In the genomic region with DNA sequence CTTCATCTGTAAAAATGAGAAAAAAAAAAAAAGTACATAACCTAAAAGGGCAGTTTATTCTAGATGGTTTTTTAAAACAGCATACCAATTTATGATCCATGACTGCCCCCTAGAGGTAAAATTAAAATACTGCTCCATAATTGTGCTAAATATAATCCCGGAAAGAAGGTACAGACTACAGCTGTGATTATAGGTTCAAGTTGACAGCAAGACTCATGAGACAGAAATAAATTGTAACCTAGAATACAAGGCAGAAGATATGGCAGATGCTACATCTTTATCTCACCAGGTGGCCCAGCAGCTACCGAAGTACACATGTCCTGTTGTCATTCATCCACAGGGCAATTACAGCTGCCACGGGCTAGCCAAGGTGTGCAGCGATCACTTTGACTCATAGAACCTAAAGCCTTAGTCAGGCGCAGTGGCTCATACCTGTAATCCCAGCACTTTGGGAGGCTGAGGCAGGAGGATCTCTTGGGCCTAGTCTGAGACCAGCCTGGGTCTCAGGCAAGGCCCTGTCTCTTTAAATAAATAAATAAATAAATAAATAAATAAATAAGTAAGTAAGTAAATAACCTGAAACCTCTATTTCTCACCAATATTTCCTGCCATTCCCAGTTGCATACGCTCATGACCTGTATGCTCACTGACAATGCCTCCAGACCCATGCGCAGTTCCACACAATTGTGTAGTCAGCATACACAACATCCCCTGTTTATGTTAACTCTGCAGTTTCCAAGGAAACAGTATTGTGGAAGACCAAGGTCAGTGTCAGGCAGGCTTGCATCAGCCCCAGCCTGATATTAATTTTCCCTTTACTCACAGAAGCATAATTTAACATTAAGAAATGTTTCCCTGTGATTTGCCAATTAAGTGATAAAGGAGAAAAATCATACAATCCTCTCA, we compare ENCODE assay signal across 8 cellular contexts. TPM values are rescaled to one million over a fixed set of nuclear protein-coding genes. Genes with fewer than 3 reads are reported as not detected.
A peak's percentile ranks its signal among the peaks of the same experiment; 100 is the strongest.
DNase-seq lines count a peak whose midpoint lies in the region; ATAC-seq and TF ChIP-seq lines count a peak whose summit lies in the region.

No MANE protein-coding gene starts in this region.

- CTCF ChIA-PET in activated naive CD4-positive, alpha-beta T cell treated with anti-CD3 and anti-CD28 coated beads, Interleukin-2, amount 10 ng/mL, durations not matched to agents 7 days and 5 days (lab: Charles Lee), result interaction anchor here (0.6 to 2.2 kb wide), 11 partner anchors 18 to 622 kb away, joined by 3 to 9 read pairs (median 4); a partner anchor contains a TSS

- H3K4me1 Mint-ChIP-seq in naive thymus-derived CD8-positive, alpha-beta T cell, result no peaks in the 10 kb centered on the region
- no peaks in the 10 kb centered on the region for H3K4me1 Mint-ChIP-seq in activated naive CD4-positive, alpha-beta T cell treated with anti-CD3 and anti-CD28 coated beads, Interleukin-2, amount 10 ng/mL, durations not matched to agents 7 days and 5 days

- TF ChIP-seq POLR2A in erythroblast (IDR thresholded peaks at IDR 0.05; ENCODE audit: low read length), result no peak

- H3K27me3 Mint-ChIP-seq in naive thymus-derived CD8-positive, alpha-beta T cell, result peaks cover 19 to 49% (median 32%) of the 10 kb centered on the region in 5 donors
- peaks cover 42% of the 10 kb centered on the region for H3K27me3 Mint-ChIP-seq in activated naive CD4-positive, alpha-beta T cell treated with anti-CD3 and anti-CD28 coated beads, Interleukin-2, amount 10 ng/mL, durations not matched to agents 7 days and 5 days

- peak; percentile 77 to 78 for ATAC-seq in naive thymus-derived CD8-positive, alpha-beta T cell
- ATAC-seq in HG02678 (IDR thresholded peaks at IDR 0.05; ENCODE audit: unreplicated experiment), result no peak

- peak; percentile 78 for DNase-seq in SIG-M5 treated with dmso at 0.1 percent for 504 hours (lab: John Stamatoyannopoulos, UW; ENCODE audit: unreplicated experiment)
- DNase-seq in SIG-M5 (lab: John Stamatoyannopoulos, UW), result no peak
- peak; percentile 100 for DNase-seq in NCI-H1092 treated with DMSO at 0.1 percent for 48 hours (lab: John Stamatoyannopoulos, UW)
- DNase-seq in SHP77 treated with DMSO at 0.1 percent for 48 hours (lab: John Stamatoyannopoulos, UW), result peak; percentile 40
- DNase-seq in erythroblast (lab: John Stamatoyannopoulos, UW), result peak; percentile 59 to 77
- DNase-seq in naive thymus-derived CD8-positive, alpha-beta T cell, result peak in 5 of 10 donors; percentile 7 to 76 (median 75)
- no peak for DNase-seq in activated naive CD4-positive, alpha-beta T cell treated with anti-CD3 and anti-CD28 coated beads, Interleukin-2, amount 10 ng/mL, durations not matched to agents 7 days and 5 days

- POLR2A ChIA-PET in naive thymus-derived CD8-positive, alpha-beta T cell (lab: Charles Lee), result interaction anchor here (0.6 to 1.7 kb wide), 3 partner anchors 48 to 115 kb away, joined by 3 to 7 read pairs (median 3); a partner anchor contains a TSS

- H3K9me3 Mint-ChIP-seq in naive thymus-derived CD8-positive, alpha-beta T cell, result no peaks in the 10 kb centered on the region
- no peaks in the 10 kb centered on the region for H3K9me3 Mint-ChIP-seq in activated naive CD4-positive, alpha-beta T cell treated with anti-CD3 and anti-CD28 coated beads, Interleukin-2, amount 10 ng/mL, durations not matched to agents 7 days and 5 days

- peak overlapping the region in 1 of 10 donors; percentile 51 for H3K27ac Mint-ChIP-seq in naive thymus-derived CD8-positive, alpha-beta T cell
- H3K27ac Mint-ChIP-seq in activated naive CD4-positive, alpha-beta T cell treated with anti-CD3 and anti-CD28 coated beads, Interleukin-2, amount 10 ng/mL, durations not matched to agents 7 days and 5 days, result no peak overlapping the region

- H3K4me3 Mint-ChIP-seq in naive thymus-derived CD8-positive, alpha-beta T cell, result no peak overlapping the region
- no peak overlapping the region for H3K4me3 Mint-ChIP-seq in activated naive CD4-positive, alpha-beta T cell treated with anti-CD3 and anti-CD28 coated beads, Interleukin-2, amount 10 ng/mL, durations not matched to agents 7 days and 5 days

- no peaks in the 10 kb centered on the region for H3K36me3 Mint-ChIP-seq in naive thymus-derived CD8-positive, alpha-beta T cell
- no peaks in the 10 kb centered on the region for H3K36me3 Mint-ChIP-seq in activated naive CD4-positive, alpha-beta T cell treated with anti-CD3 and anti-CD28 coated beads, Interleukin-2, amount 10 ng/mL, durations not matched to agents 7 days and 5 days

RNA-seq across cellular contexts. Expression of a gene that starts 18.3 kb away (rescaled TPM):
- 10 to 100 TPM; 86.9 to 88.3 TPM for total RNA-seq in naive thymus-derived CD8-positive, alpha-beta T cell
- 100 to 1,000 TPM; 101 to 123 (median 102) TPM for polyA plus RNA-seq in naive thymus-derived CD8-positive, alpha-beta T cell

RNA-seq across cellular contexts. Expression of a gene that starts 29.1 kb away (rescaled TPM):
- 10 to 100 TPM; 31.9 to 32.5 TPM for total RNA-seq in naive thymus-derived CD8-positive, alpha-beta T cell
- 1 to 10 TPM; 2.1 to 4.6 (median 3.9) TPM for polyA plus RNA-seq in naive thymus-derived CD8-positive, alpha-beta T cell

RNA-seq across cellular contexts. Expression of a gene that starts 48.4 kb away (rescaled TPM):
- total RNA-seq in naive thymus-derived CD8-positive, alpha-beta T cell, result under 1 TPM; 0.71 to 0.88 TPM
- not detected for polyA plus RNA-seq in naive thymus-derived CD8-positive, alpha-beta T cell

RNA-seq across cellular contexts. Expression of a gene that starts 50.8 kb away (rescaled TPM):
- total RNA-seq in naive thymus-derived CD8-positive, alpha-beta T cell, result not detected
- polyA plus RNA-seq in naive thymus-derived CD8-positive, alpha-beta T cell, result not detected

Comparison
In these comparisons a context has a peak if more than half of its experiments do, and no peak if none do; other contexts are left out.
1. DNase-seq: peak in SIG-M5 treated with dmso at 0.1 percent for 504 hours (single experiment), NCI-H1092 treated with DMSO at 0.1 percent for 48 hours (single experiment), SHP77 treated with DMSO at 0.1 percent for 48 hours (single experiment) and erythroblast (2 of 2); none in SIG-M5 (single experiment) and activated naive CD4-positive, alpha-beta T cell treated with anti-CD3 and anti-CD28 coated beads, Interleukin-2, amount 10 ng/mL, durations not matched to agents 7 days and 5 days (single experiment).